Comparison of ENCODE assay signal across 22 cellular contexts in the genomic region with DNA sequence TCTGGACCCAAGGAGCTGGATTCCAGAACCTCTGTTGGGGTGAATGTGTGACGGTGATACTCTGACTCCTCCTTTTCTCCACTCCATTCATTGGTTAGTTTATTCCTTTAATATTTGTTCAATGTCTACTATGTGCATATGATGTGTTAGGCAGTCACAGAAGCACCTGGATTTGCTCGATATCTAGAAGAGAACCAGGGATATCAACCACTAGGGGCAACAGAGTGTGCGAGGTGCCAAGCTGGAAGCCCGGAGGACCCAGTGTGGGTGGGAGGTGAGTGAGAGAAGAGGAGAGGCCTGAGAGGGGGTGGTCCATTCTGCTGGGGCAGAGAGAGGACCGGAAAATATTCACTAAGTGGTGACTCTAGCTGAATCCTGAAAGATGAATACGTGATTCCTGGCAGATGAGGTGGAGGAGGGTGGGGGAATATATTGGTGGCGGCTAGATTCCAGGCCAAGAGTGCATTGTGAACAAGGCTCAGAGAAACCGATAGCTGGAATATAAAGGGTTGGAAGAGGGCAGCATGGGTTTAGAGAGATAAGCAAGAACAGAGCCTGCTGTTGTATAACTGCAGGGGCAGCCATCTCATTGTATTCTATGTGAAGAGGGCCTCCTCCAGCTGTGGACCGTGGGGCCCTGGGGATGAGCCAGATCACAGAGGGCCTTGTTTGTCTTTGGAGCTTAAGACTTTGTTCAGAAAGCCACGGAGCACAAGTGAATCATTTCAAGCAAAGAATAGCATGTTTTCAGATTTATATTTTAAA. TPM values are rescaled to one million over a fixed set of nuclear protein-coding genes. Genes with fewer than 3 reads are reported as not detected.
A peak's percentile ranks its signal among the peaks of the same experiment; 100 is the strongest.
DNase-seq lines count a peak whose midpoint lies in the region; ATAC-seq and TF ChIP-seq lines count a peak whose summit lies in the region.
"Had no signal": no experiment of that assay in that cellular context is flagged by ENCODE, and none has a peak within 500 bp of the region (broad histone marks: within the 10 kb centered on the region; RNA-seq: fewer than 3 reads in every experiment).

No MANE protein-coding gene starts in this region.

- no peak overlapping the region for H3K27ac ChIP-seq in GM23338 (ENCODE audit: low read depth)
- H3K27ac ChIP-seq: BLaER1, pancreas, Peyer's patch, vagina had no signal

- H3K27me3 ChIP-seq in GM23338 (ENCODE audit: insufficient read depth) (no peaks in the 10 kb centered on the region), adipocyte (replicated peaks; ENCODE audit: control insufficient read depth, insufficient read depth, low read length) (no peaks in the 10 kb centered on the region)
- H3K27me3 ChIP-seq: BLaER1, pancreas, Peyer's patch, vagina had no signal

- peak; percentile 68 for DNase-seq in GM23338 (ENCODE audit: low spot score)
- DNase-seq in adipocyte (ENCODE audit: low read depth), result peak; percentile 43
- DNase-seq in hippocampal formation (lab: John Stamatoyannopoulos, UW), result peak; percentile 23 to 46
- DNase-seq in retina, result peak; percentile 18
- DNase-seq in activated naive CD4-positive, alpha-beta T cell treated with Interleukin-2 at 50 U/mL for 16 hours, result no peak
- no peak for DNase-seq in SK-N-DZ (ENCODE audit: low spot score)
- DNase-seq in activated CD4-positive, alpha-beta T cell treated with anti-CD3 and anti-CD28 coated beads, Interleukin-2, amount 10 ng/mL, durations not matched to agents 7 days and 5 days, result no peak
- DNase-seq in cerebellar nuclear complex (lab: John Stamatoyannopoulos, UW), result no peak
- DNase-seq: activated CD4-positive, alpha-beta T cell treated with anti-CD3 and anti-CD28 coated beads for 1 hour; DMS79; mammary epithelial cell; NCI-H1436; NCI-H524 treated with DMSO at 0.1 percent for 48 hours; pancreas; Peyer's patch; stimulated activated CD4-positive, alpha-beta T cell treated with anti-CD3 and anti-CD28 coated beads, Interleukin-2, amount 100 ng/mL, for 24 hours; T-helper 17 cell had no signal

- CTCF ChIA-PET in activated CD4-positive, alpha-beta T cell treated with anti-CD3 and anti-CD28 coated beads, Interleukin-2, amount 10 ng/mL, durations not matched to agents 7 days and 5 days (lab: Charles Lee), result interaction anchor here (1.1 to 2.8 kb wide), 2 partner anchors 11 to 14 kb away, joined by 3 to 18 read pairs; no protein-coding TSS in a partner anchor

- H3K27ac Mint-ChIP-seq in GM23338, result no peak overlapping the region
- no peak overlapping the region for H3K27ac Mint-ChIP-seq in activated CD4-positive, alpha-beta T cell treated with anti-CD3 and anti-CD28 coated beads, Interleukin-2, amount 10 ng/mL, durations not matched to agents 7 days and 5 days
- H3K27ac Mint-ChIP-seq: dendritic cell treated with granulocyte-macrophage colony-stimulating factor and Interleukin-4, amounts not matched to agents 40 ng/mL and 50 ng/mL, for 4 days; T-helper 17 cell had no signal

- H3K4me3 ChIP-seq in GM23338 (no peak overlapping the region), adipocyte (ENCODE audit: low read length) (no peak overlapping the region)
- H3K4me3 ChIP-seq: BLaER1, GM12878, K562, pancreas, Peyer's patch, vagina had no signal

- 0 out of 3 replicates have a peak, but pooled peaks cover 2% of the 10 kb centered on the region for H3K36me3 Mint-ChIP-seq in GM23338 (ENCODE audit: low read depth)
- H3K36me3 Mint-ChIP-seq in activated CD4-positive, alpha-beta T cell treated with anti-CD3 and anti-CD28 coated beads, Interleukin-2, amount 10 ng/mL, durations not matched to agents 7 days and 5 days (ENCODE audit: low read depth), result no peaks in the 10 kb centered on the region

- no peaks in the 10 kb centered on the region for H3K79me2 ChIP-seq in GM23338 (replicated peaks; ENCODE audit: insufficient read depth)

- peaks cover 3% of the 10 kb centered on the region; the same call in 1 of the 2 replicates for H4K20me1 ChIP-seq in GM23338 (replicated peaks; ENCODE audit: insufficient read depth)
- H4K20me1 ChIP-seq: BLaER1 had no signal

- no peaks in the 10 kb centered on the region for H3K36me3 ChIP-seq in GM23338 (ENCODE audit: insufficient read depth)
- H3K36me3 ChIP-seq in adipocyte (ENCODE audit: control insufficient read depth, insufficient read depth, low read length, severe bottlenecking), result no peaks in the 10 kb centered on the region
- H3K36me3 ChIP-seq: BLaER1, pancreas, Peyer's patch, vagina had no signal

- H3K9ac ChIP-seq in adipocyte (ENCODE audit: low read length), result peak overlapping the region; percentile 25
- H3K9ac ChIP-seq: BLaER1 had no signal

- H3K9me3 ChIP-seq in adipocyte (ENCODE audit: control insufficient read depth, low read length), result no peaks in the 10 kb centered on the region
- H3K9me3 ChIP-seq: BLaER1, pancreas, Peyer's patch, vagina had no signal

- no peaks in the 10 kb centered on the region for H3F3A ChIP-seq in GM23338 (replicated peaks; ENCODE audit: low read depth)

- H3K4me3 Mint-ChIP-seq in GM23338, result no peak overlapping the region
- no peak overlapping the region for H3K4me3 Mint-ChIP-seq in activated CD4-positive, alpha-beta T cell treated with anti-CD3 and anti-CD28 coated beads, Interleukin-2, amount 10 ng/mL, durations not matched to agents 7 days and 5 days
- H3K4me3 Mint-ChIP-seq: dendritic cell treated with granulocyte-macrophage colony-stimulating factor and Interleukin-4, amounts not matched to agents 40 ng/mL and 50 ng/mL, for 4 days; T-helper 17 cell had no signal

- H3K4me1 ChIP-seq in GM23338 (ENCODE audit: insufficient read depth), result no peaks in the 10 kb centered on the region
- peaks cover 22% of the 10 kb centered on the region for H3K4me1 ChIP-seq in adipocyte (ENCODE audit: control insufficient read depth, insufficient read depth, low read length)
- H3K4me1 ChIP-seq: pancreas, Peyer's patch had no signal

- no peaks in the 10 kb centered on the region for H3K9me2 ChIP-seq in GM23338 (ENCODE audit: insufficient read depth)

- no peak overlapping the region for H3K4me2 ChIP-seq in GM23338
- H3K4me2 ChIP-seq: BLaER1 had no signal

- ATAC-seq in GM23338, result peak; percentile 60
- ATAC-seq: GM12878, K562, pancreas, T-helper 17 cell had no signal

- no peaks in the 10 kb centered on the region for H3K9me3 Mint-ChIP-seq in GM23338
- H3K9me3 Mint-ChIP-seq in activated CD4-positive, alpha-beta T cell treated with anti-CD3 and anti-CD28 coated beads, Interleukin-2, amount 10 ng/mL, durations not matched to agents 7 days and 5 days, result no peaks in the 10 kb centered on the region
- H3K9me3 Mint-ChIP-seq: dendritic cell treated with granulocyte-macrophage colony-stimulating factor and Interleukin-4, amounts not matched to agents 40 ng/mL and 50 ng/mL, for 4 days had no signal

- peak; percentile 40 to 61 for TF ChIP-seq CTCF in GM23338 (conservative IDR thresholded peaks at IDR 0.05; ENCODE audit: low read depth in 2 of 2)

- peaks cover 3% of the 10 kb centered on the region for H3K27me3 Mint-ChIP-seq in GM23338 (ENCODE audit: insufficient read depth, low read depth, poor library complexity)
- peaks cover 16% of the 10 kb centered on the region for H3K27me3 Mint-ChIP-seq in activated CD4-positive, alpha-beta T cell treated with anti-CD3 and anti-CD28 coated beads, Interleukin-2, amount 10 ng/mL, durations not matched to agents 7 days and 5 days

- H3K4me1 Mint-ChIP-seq in GM23338, result no peaks in the 10 kb centered on the region; the same call in 1 of the 3 replicates
- no peaks in the 10 kb centered on the region for H3K4me1 Mint-ChIP-seq in activated CD4-positive, alpha-beta T cell treated with anti-CD3 and anti-CD28 coated beads, Interleukin-2, amount 10 ng/mL, durations not matched to agents 7 days and 5 days

- POLR2A ChIA-PET in activated CD4-positive, alpha-beta T cell treated with anti-CD3 and anti-CD28 coated beads, Interleukin-2, amount 10 ng/mL, durations not matched to agents 7 days and 5 days (lab: Charles Lee), result no interaction called here

- H2AFZ ChIP-seq in GM23338, result no peak overlapping the region

TF ChIP-seq in GM23338, 12 proteins besides CTCF, POLR2A, EP300 and RAD21 (continues in another document):
- no peak for TF ChIP-seq EZH2phosphoT487 (IDR thresholded peaks at IDR 0.05; ENCODE audit: unreplicated experiment)
- TF ChIP-seq STAT1 (IDR thresholded peaks at IDR 0.05; ENCODE audit: unreplicated experiment), result no peak
- no peak for TF ChIP-seq ETS1 (IDR thresholded peaks at IDR 0.05)
- TF ChIP-seq NANOG (IDR thresholded peaks at IDR 0.05; ENCODE audit: borderline replicate concordance), result no peak
- no peak for TF ChIP-seq POLR2AphosphoS5 (IDR thresholded peaks at IDR 0.05; ENCODE audit: low read depth)
- no peak for TF ChIP-seq EZH2 (IDR thresholded peaks at IDR 0.05; ENCODE audit: low read depth, unreplicated experiment)

RNA-seq across cellular contexts. Expression of gene TIMP3, which starts 6.9 kb away (rescaled TPM):
- 1.4 and 1.9 TPM in 2 replicates for total RNA-seq in GM23338 (2014; rRNA removed; shearing (Covaris generic))
- polyA plus RNA-seq in GM23338 (2016; fragmentation: Nextera tagmentation; extraction: Ambion mirVana), result 3.5 and 4.3 TPM in 2 replicates
- not detected in 2 replicates for polyA plus RNA-seq in SK-N-DZ (2014; cell fraction: cytosol; rRNA removed)
- polyA plus RNA-seq in SK-N-DZ (2014; cell fraction: nucleus; rRNA removed), result 0.09 TPM in 1 of 2 replicates, not detected in the other
- total RNA-seq in activated CD4-positive, alpha-beta T cell treated with anti-CD3 and anti-CD28 coated beads, Interleukin-2, amount 10 ng/mL, durations not matched to agents 7 days and 5 days, result not detected

Comparison
In these comparisons a context has a peak if more than half of its experiments do, and no peak if none do; other contexts are left out.
1. DNase-seq: peak in GM23338 (single experiment), adipocyte (single experiment), hippocampal formation (2 of 2) and retina (single experiment); none in activated naive CD4-positive, alpha-beta T cell treated with Interleukin-2 at 50 U/mL for 16 hours (single experiment), SK-N-DZ (single experiment), activated CD4-positive, alpha-beta T cell treated with anti-CD3 and anti-CD28 coated beads, Interleukin-2, amount 10 ng/mL, durations not matched to agents 7 days and 5 days (single experiment) and cerebellar nuclear complex (0 of 2).